19 cellular contexts compared by ENCODE assay signal in the genomic region with DNA sequence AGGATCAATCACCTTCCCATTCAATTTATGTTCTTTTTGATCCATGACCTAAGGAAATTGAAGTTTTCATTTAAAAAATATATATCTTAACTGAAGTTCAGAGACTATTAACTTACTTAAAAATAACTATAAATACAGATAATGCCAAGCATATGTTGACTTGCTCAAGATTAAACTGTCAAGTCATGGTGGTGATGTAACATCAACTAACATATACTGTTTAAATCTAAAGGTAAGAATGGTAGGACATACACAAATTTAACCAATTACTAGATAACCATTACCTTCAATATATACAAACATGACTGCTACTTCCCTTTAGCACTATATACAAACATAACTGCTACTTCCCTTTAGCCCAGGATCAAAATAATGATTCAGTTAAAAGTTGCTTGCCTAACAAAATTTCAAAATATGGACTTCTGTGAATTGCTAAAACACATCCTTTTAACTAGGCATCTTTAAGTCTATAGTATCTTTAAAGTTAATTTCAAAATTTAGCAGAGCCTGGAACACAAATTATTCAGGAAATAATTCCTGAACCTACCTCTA. TPM values are rescaled to one million over a fixed set of nuclear protein-coding genes. Genes with fewer than 3 reads are reported as not detected.
DNase-seq lines count a peak whose midpoint lies in the region; ATAC-seq, FAIRE-seq and TF ChIP-seq lines count a peak whose summit lies in the region.
"Had no signal": no experiment of that assay in that cellular context is flagged by ENCODE, and none has a peak within 500 bp of the region (broad histone marks: within the 10 kb centered on the region; RNA-seq: fewer than 3 reads in every experiment).

No MANE protein-coding gene starts in this region.

- H2AFZ ChIP-seq in HepG2 (ENCODE audit: low read length) = no peak overlapping the region

- in situ Hi-C loops in HepG2 (cut with HindIII; ENCODE audit: extremely low pct_ligation_motif_present, low pct_unique_long_range_greater_than_20kb) (no loop called here), GM13977 (cut with MboI; ENCODE audit: low pct_unique_long_range_greater_than_20kb, low sequenced_read_pairs, unreplicated experiment) (no loop called here)

- TF ChIP-seq EP300 in HepG2 (IDR thresholded peaks at IDR 0.05; ENCODE audit: low read depth in 2 of 2, low read length in 2 of 2) (no peak), HepG2 (CRISPR knock-in tag; IDR thresholded peaks at IDR 0.05; ENCODE audit: borderline replicate concordance) (no peak)

- no TSS peak for BruUV-seq in HepG2 (replicated peaks; lab: Mats Ljungman, UMichigan)

- H3K36me3 Mint-ChIP-seq in T-cell (peaks cover 40% of the 10 kb centered on the region), immature natural killer cell (peaks cover 7 to 36% (median 16%) of the 10 kb centered on the region in 3 donors)
- H3K36me3 Mint-ChIP-seq: IgD-negative memory B cell had no signal

- H3K9me3 ChIP-seq in HepG2 (ENCODE audit: low read length) (no peaks in the 10 kb centered on the region), right lobe of liver (no peaks in the 10 kb centered on the region), testis (no peaks in the 10 kb centered on the region)
- H3K9me3 ChIP-seq: BE2C, esophagus squamous epithelium had no signal

- peaks cover 77% of the 10 kb centered on the region for H3K79me2 ChIP-seq in HepG2 (ENCODE audit: insufficient read depth, low read length)

- no peak overlapping the region for H3K9ac ChIP-seq in HepG2 (ENCODE audit: insufficient read depth, low read depth, low read length)

- H3K27ac Mint-ChIP-seq in T-cell (peak overlapping the region; percentile 5 to 88), immature natural killer cell (peak overlapping the region in 5 of 6 donors; percentile 48 to 81 (median 58))

- H3K27ac ChIP-seq in HepG2 (ENCODE audit: extremely low read length, insufficient read depth, low read length) (no peak overlapping the region), right lobe of liver (no peak overlapping the region), testis (no peak overlapping the region)

- DNase-seq in HepG2 (ENCODE audit: low spot score) = no peak
- no peak for DNase-seq in right lobe of liver
- no peak for DNase-seq in T-cell
- no peak for DNase-seq in immature natural killer cell
- no peak for DNase-seq in GM13977 (ENCODE audit: low spot score)
- DNase-seq in effector CD8-positive, alpha-beta T cell (lab: John Stamatoyannopoulos, UW) = no peak
- no peak for DNase-seq in testis
- DNase-seq: activated CD4-positive, alpha-beta T cell treated with anti-CD3 and anti-CD28 coated beads for 4 hours; activated effector memory CD4-positive, alpha-beta T cell treated with anti-CD3 and anti-CD28 coated beads, Interleukin-2, amount 50 U/mL, for 16 hours; BE2C; cerebellar nuclear complex; esophagus squamous epithelium; GDM1; NCI-H1694 treated with DMSO at 0.1 percent for 48 hours; NCI-H82; stimulated activated CD4-positive, alpha-beta T cell treated with anti-CD3 and anti-CD28 coated beads, Interleukin-2, amount 100 ng/mL, for 48 hours; stimulated activated naive B cell treated with anti-CD40 and anti-IgM and Interleukin-4, amounts not matched to agents 10 μg/mL and 1 μg/mL and 100 μg/mL, for 72 hours had no signal

- no peak overlapping the region for H3K4me2 ChIP-seq in HepG2 (ENCODE audit: low read depth, low read length)

- H3K27me3 Mint-ChIP-seq in T-cell (no peaks in the 10 kb centered on the region), immature natural killer cell (ENCODE audit: low read depth in 3 of 3) (peaks cover 0 to 3% (median 2%) of the 10 kb centered on the region in 3 donors)
- H3K27me3 Mint-ChIP-seq: IgD-negative memory B cell; stimulated activated naive B cell treated with anti-CD40 and anti-IgM and Interleukin-4, amounts not matched to agents 10 μg/mL and 1 μg/mL and 100 μg/mL, for 72 hours had no signal

- no peak for TF ChIP-seq RAD21 in HepG2 (CRISPR knock-in tag; IDR thresholded peaks at IDR 0.05)

- peaks cover 27% of the 10 kb centered on the region for H3K4me1 ChIP-seq in HepG2 (ENCODE audit: insufficient read depth, low read length)
- peaks cover 0 to 12% (median 0%) of the 10 kb centered on the region in 4 donors for H3K4me1 ChIP-seq in right lobe of liver
- H3K4me1 ChIP-seq in testis = peaks cover under 1% of the 10 kb centered on the region
- H3K4me1 ChIP-seq: BE2C had no signal

- TF ChIP-seq CTCF in HepG2 (CRISPR knock-in tag; IDR thresholded peaks at IDR 0.05) (no peak), right lobe of liver (IDR thresholded peaks at IDR 0.05) (no peak), GM13977 (IDR thresholded peaks at IDR 0.05; ENCODE audit: extremely low read depth, insufficient read depth, missing control alignments) (no peak), testis (IDR thresholded peaks at IDR 0.05) (no peak)

- TF ChIP-seq POLR2A in HepG2 (IDR thresholded peaks at IDR 0.05; ENCODE audit: insufficient read depth in 1 of 2, low read depth in 2 of 2, low read length in 2 of 2) (no peak), right lobe of liver (IDR thresholded peaks at IDR 0.05) (no peak), testis (IDR thresholded peaks at IDR 0.05) (no peak)

- H3K9me3 Mint-ChIP-seq in T-cell (no peaks in the 10 kb centered on the region), immature natural killer cell (no peaks in the 10 kb centered on the region)
- H3K9me3 Mint-ChIP-seq: IgD-negative memory B cell; stimulated activated naive B cell treated with anti-CD40 and anti-IgM and Interleukin-4, amounts not matched to agents 10 μg/mL and 1 μg/mL and 100 μg/mL, for 72 hours had no signal

- CTCF ChIA-PET in HepG2 (lab: Yijun Ruan, JAX; ENCODE audit: low intra/inter-chr PET ratio, low total read pairs) (no interaction called here), T-cell (lab: Charles Lee) (interaction anchor here in 1 of 2 donors (0.6 to 3.7 kb wide), 3 partner anchors 70 to 881 kb away, joined by 4 to 19 read pairs (median 17); no protein-coding TSS in a partner anchor)

- H3K4me1 Mint-ChIP-seq in T-cell = peaks cover 81 to 84% (median 84%) of the 10 kb centered on the region in 3 donors
- H3K4me1 Mint-ChIP-seq in immature natural killer cell = peaks cover 65 to 96% of the 10 kb centered on the region in 2 donors

- H3K4me3 Mint-ChIP-seq in T-cell (peak overlapping the region in 1 of 3 donors; percentile 23), immature natural killer cell (no peak overlapping the region)
- H3K4me3 Mint-ChIP-seq: stimulated activated naive B cell treated with anti-CD40 and anti-IgM and Interleukin-4, amounts not matched to agents 10 μg/mL and 1 μg/mL and 100 μg/mL, for 72 hours had no signal

- no peak for ATAC-seq in HepG2
- ATAC-seq in right lobe of liver = no peak
- no peak for ATAC-seq in T-cell (replicated peaks in 1 of 4)
- no peak for ATAC-seq in GM21786 (IDR thresholded peaks at IDR 0.05; ENCODE audit: unreplicated experiment)
- ATAC-seq: stimulated activated naive B cell treated with anti-CD40 and anti-IgM and Interleukin-4, amounts not matched to agents 10 μg/mL and 1 μg/mL and 100 μg/mL, for 72 hours had no signal

- H3K36me3 ChIP-seq in HepG2 (replicated peaks in 1 of 2; ENCODE audit: control insufficient read depth in 1 of 2, insufficient read depth in 2 of 2, low read length in 2 of 2) (peaks cover 17 to 57% of the 10 kb centered on the region in 2 experiments), right lobe of liver (peaks cover 0 to 42% (median 25%) of the 10 kb centered on the region in 4 donors), testis (ENCODE audit: low read depth, missing control alignments) (no peaks in the 10 kb centered on the region)

- POLR2A ChIA-PET in HepG2 (lab: Yijun Ruan, JAX) (interaction anchor here (3.0 kb wide), 1 partner anchor 12 kb away, joined by 9 read pairs; no protein-coding TSS in a partner anchor), T-cell (lab: Charles Lee) (no interaction called here)

- H3K4me3 ChIP-seq in HepG2 (replicated peaks in 1 of 3; ENCODE audit: insufficient read depth in 1 of 3, low read depth in 2 of 3, low read length in 3 of 3) (no peak overlapping the region), right lobe of liver (no peak overlapping the region), testis (no peak overlapping the region)
- H3K4me3 ChIP-seq: esophagus squamous epithelium had no signal

- intact Hi-C loops in HepG2 (cut with micrococcal nuclease; ENCODE audit: unreplicated experiment) (no loop called here), right lobe of liver (cut with DNase I) (no loop called here), testis (cut with DNase I; ENCODE audit: low total_unique reads) (no loop called here)

- no peaks in the 10 kb centered on the region for H3K27me3 ChIP-seq in HepG2 (ENCODE audit: control insufficient read depth in 1 of 2, insufficient read depth in 2 of 2, low read length in 2 of 2)
- H3K27me3 ChIP-seq in right lobe of liver = no peaks in the 10 kb centered on the region
- no peaks in the 10 kb centered on the region for H3K27me3 ChIP-seq in testis
- H3K27me3 ChIP-seq: BE2C, esophagus squamous epithelium had no signal

- peaks cover 66% of the 10 kb centered on the region for H4K20me1 ChIP-seq in HepG2 (ENCODE audit: insufficient read depth, low read length)

- FAIRE-seq in HepG2 (lab: Jason Lieb, UNC) = no peak

RNA-seq across cellular contexts. Expression of a gene that starts 14.9 kb away (rescaled TPM):
- total RNA-seq in HepG2 (2016; rRNA removed; fragmentation: Illumina TruSeq; extraction: Trizol) = 64.0 and 156 TPM in 2 replicates
- total RNA-seq in HepG2 (2016; cell fraction: cytosol; rRNA removed; fragmentation: Illumina TruSeq; extraction: Trizol; ENCODE audit: low read depth) = 12.3 and 15.1 TPM in 2 replicates
- total RNA-seq in HepG2 (2016; cell fraction: insoluble cytoplasmic fraction; rRNA removed; fragmentation: Illumina TruSeq; extraction: Trizol) = 61.5 and 145 TPM in 2 replicates
- 46.1 and 47.0 TPM in 2 replicates for total RNA-seq in HepG2 (2016; cell fraction: membrane; rRNA removed; fragmentation: Illumina TruSeq; extraction: Trizol)
- 110 and 134 TPM in 2 replicates for total RNA-seq in HepG2 (2016; cell fraction: nucleus; rRNA removed; fragmentation: Illumina TruSeq; extraction: Trizol)
- polyA plus RNA-seq in HepG2 (2011; rRNA removed) = 54.1 and 69.7 TPM in 2 replicates
- polyA plus RNA-seq in HepG2 (2011; cell fraction: cytosol; rRNA removed) = 21.8 and 23.3 TPM in 2 replicates
- 176 and 244 TPM in 2 replicates for polyA plus RNA-seq in HepG2 (2011; cell fraction: nucleus; rRNA removed)
- polyA plus RNA-seq in HepG2 (2012) = 157 and 239 TPM in 2 replicates
- polyA plus RNA-seq in HepG2 (2016; cell fraction: cytosol; fragmentation: Illumina TruSeq; extraction: Trizol; ENCODE audit: low read depth) = 53.9 and 55.1 TPM in 2 replicates
- 522 and 595 TPM in 2 replicates for polyA plus RNA-seq in HepG2 (2016; cell fraction: insoluble cytoplasmic fraction; fragmentation: Illumina TruSeq; extraction: Trizol; ENCODE audit: low read depth)
- 102 and 109 TPM in 2 replicates for polyA plus RNA-seq in HepG2 (2016; cell fraction: membrane; fragmentation: Illumina TruSeq; extraction: Trizol; ENCODE audit: low read depth)
- 411 and 423 TPM in 2 replicates for polyA plus RNA-seq in HepG2 (2016; cell fraction: nucleus; fragmentation: Illumina TruSeq; extraction: Trizol; ENCODE audit: insufficient read depth, low read depth)
- 13.6 and 19.8 TPM in 2 replicates for polyA minus RNA-seq in HepG2 (2011; rRNA and poly(A)+ RNA removed; ENCODE audit: low replicate concordance)
- polyA minus RNA-seq in HepG2 (2011; cell fraction: cytosol; rRNA and poly(A)+ RNA removed) = 28.6 and 36.3 TPM in 2 replicates
- 93.0 and 117 TPM in 2 replicates for polyA minus RNA-seq in HepG2 (2011; cell fraction: nucleus; rRNA and poly(A)+ RNA removed)
- total RNA-seq in right lobe of liver = 10 to 100 TPM; 34.5 to 67.1 (median 42.6) TPM
- 100 to 1,000 TPM; 193 to 274 (median 202) TPM for total RNA-seq in T-cell
- 100 to 1,000 TPM; 133 to 287 (median 221) TPM for polyA plus RNA-seq in immature natural killer cell
- total RNA-seq in testis = 100 to 1,000 TPM; 114 to 118 TPM
- 221 TPM for polyA plus RNA-seq in testis (ENCODE audit: insufficient read depth, low read depth, low replicate concordance)
